8 cellular contexts compared by ENCODE assay signal in the genomic region with DNA sequence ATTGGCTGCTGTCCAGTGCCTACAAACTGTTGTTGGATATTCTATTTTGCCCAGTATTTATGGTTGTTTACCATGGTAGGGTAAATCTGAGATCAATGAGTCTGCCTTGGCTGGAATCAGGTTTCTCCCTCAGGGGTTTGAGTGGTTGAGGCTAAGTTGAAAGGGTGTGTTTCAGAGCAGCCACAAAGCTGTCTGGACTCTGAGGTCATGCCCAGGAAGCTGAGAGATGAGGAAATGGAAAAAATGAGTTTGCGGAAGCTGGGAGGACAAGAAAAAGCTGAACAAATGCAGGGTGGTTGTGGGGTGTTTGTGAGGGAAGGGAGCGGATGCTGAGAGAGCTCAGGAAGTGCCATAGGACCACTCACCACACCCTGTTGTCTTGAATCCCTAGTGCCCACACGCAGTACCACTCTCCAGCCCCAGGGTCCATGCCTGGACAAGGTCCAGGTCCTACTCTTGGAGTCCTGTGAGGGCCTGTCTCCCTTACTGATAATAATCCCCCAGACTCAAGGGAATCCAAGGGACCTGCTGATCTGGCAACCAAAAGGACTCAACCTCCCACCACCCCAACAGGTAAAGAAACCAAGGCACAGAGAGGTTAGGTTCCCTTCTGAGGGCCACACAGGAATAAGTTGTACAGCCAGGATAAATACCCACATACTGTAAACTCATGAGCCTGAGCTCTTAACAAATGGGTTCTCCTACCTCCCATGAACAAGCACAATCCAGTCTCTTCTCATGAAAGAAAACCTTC.
A peak's percentile ranks its signal among the peaks of the same experiment; 100 is the strongest.
DNase-seq lines count a peak whose midpoint lies in the region; ATAC-seq and TF ChIP-seq lines count a peak whose summit lies in the region.

No MANE protein-coding gene starts in this region.

- H3K27me3 ChIP-seq in left ventricle myocardium inferior (ENCODE audit: low read depth) (no peaks in the 10 kb centered on the region), spleen (replicated peaks in 1 of 7) (no peaks in the 10 kb centered on the region)

- peak overlapping the region; percentile 89 for H3K27ac Mint-ChIP-seq in activated T-helper 1 cell treated with anti-CD3 and anti-CD28 coated beads, Interleukin-12 subunit alpha, Interleukin-12 subunit beta, Interleukin-2, Interleukin-4 antibody, amounts not matched to agents 30 ng/mL and 10 ng/mL and 1 ng/mL, durations not matched to agents 14 hours and 24 hours and 36 hours

- peaks cover 5% of the 10 kb centered on the region for H3K27me3 Mint-ChIP-seq in activated T-helper 1 cell treated with anti-CD3 and anti-CD28 coated beads, Interleukin-12 subunit alpha, Interleukin-12 subunit beta, Interleukin-2, Interleukin-4 antibody, amounts not matched to agents 30 ng/mL and 10 ng/mL and 1 ng/mL, durations not matched to agents 14 hours and 24 hours and 36 hours (ENCODE audit: insufficient read depth)

- no peak for TF ChIP-seq POLR2A in spleen (IDR thresholded peaks at IDR 0.05)

- ATAC-seq in GM21529 (IDR thresholded peaks at IDR 0.05; ENCODE audit: unreplicated experiment) (peak; percentile 43), HG03460 (IDR thresholded peaks at IDR 0.05; ENCODE audit: unreplicated experiment) (no peak), GM21528 (IDR thresholded peaks at IDR 0.05; ENCODE audit: low FRiP score, unreplicated experiment) (no peak)

- H3K4me3 ChIP-seq in left ventricle myocardium inferior: no peak overlapping the region
- H3K4me3 ChIP-seq in spleen: peak overlapping the region in 1 of 8 donors; percentile 39

- H3K27ac ChIP-seq in left ventricle myocardium inferior (replicated peaks) (peak overlapping the region; percentile 30), spleen (peak overlapping the region in 7 of 8 donors; percentile 49 to 85 (median 78))

- H3K4me1 ChIP-seq in left ventricle myocardium inferior (peaks cover 11% of the 10 kb centered on the region), spleen (peaks cover 3 to 59% (median 41%) of the 10 kb centered on the region in 6 donors)

- 22 to 40% (median 28%) methylated on average over 3 of the region's 3 CpGs for WGBS in spleen, 5 donors

- H3K36me3 Mint-ChIP-seq in activated T-helper 1 cell treated with anti-CD3 and anti-CD28 coated beads, Interleukin-12 subunit alpha, Interleukin-12 subunit beta, Interleukin-2, Interleukin-4 antibody, amounts not matched to agents 30 ng/mL and 10 ng/mL and 1 ng/mL, durations not matched to agents 14 hours and 24 hours and 36 hours (ENCODE audit: low read depth): peaks cover 6% of the 10 kb centered on the region

- no peaks in the 10 kb centered on the region for H3K9me3 Mint-ChIP-seq in activated T-helper 1 cell treated with anti-CD3 and anti-CD28 coated beads, Interleukin-12 subunit alpha, Interleukin-12 subunit beta, Interleukin-2, Interleukin-4 antibody, amounts not matched to agents 30 ng/mL and 10 ng/mL and 1 ng/mL, durations not matched to agents 14 hours and 24 hours and 36 hours

- DNase-seq in GDM1 (lab: John Stamatoyannopoulos, UW) (peak; percentile 81), NCI-H1092 (lab: John Stamatoyannopoulos, UW) (peak; percentile 2), left ventricle myocardium inferior (no peak), spleen (no peak)
- peak; percentile 55 for DNase-seq in activated T-helper 1 cell treated with anti-CD3 and anti-CD28 coated beads, Interleukin-12 subunit alpha, Interleukin-12 subunit beta, Interleukin-2, Interleukin-4 antibody, amounts not matched to agents 30 ng/mL and 10 ng/mL and 1 ng/mL, durations not matched to agents 14 hours and 24 hours and 36 hours (ENCODE audit: low spot score)

- H3K9me3 ChIP-seq in left ventricle myocardium inferior (replicated peaks): no peaks in the 10 kb centered on the region
- H3K9me3 ChIP-seq in spleen: no peaks in the 10 kb centered on the region

- H3K36me3 ChIP-seq in left ventricle myocardium inferior: no peaks in the 10 kb centered on the region
- no peaks in the 10 kb centered on the region for H3K36me3 ChIP-seq in spleen

- intact Hi-C loops in activated T-helper 1 cell treated with anti-CD3 and anti-CD28 coated beads, Interleukin-12 subunit alpha, Interleukin-12 subunit beta, Interleukin-2, Interleukin-4 antibody, amounts not matched to agents 30 ng/mL and 10 ng/mL and 1 ng/mL, durations not matched to agents 14 hours and 24 hours and 36 hours (cut with micrococcal nuclease): loop anchor here (1.0 kb wide), 1 partner anchor 10 kb away; no protein-coding TSS in a partner anchor
- intact Hi-C loops in left ventricle myocardium inferior (cut with micrococcal nuclease): no loop called here
- intact Hi-C loops in spleen (cut with DNase I; ENCODE audit: low total_unique reads): no loop called here

- H3K4me1 Mint-ChIP-seq in activated T-helper 1 cell treated with anti-CD3 and anti-CD28 coated beads, Interleukin-12 subunit alpha, Interleukin-12 subunit beta, Interleukin-2, Interleukin-4 antibody, amounts not matched to agents 30 ng/mL and 10 ng/mL and 1 ng/mL, durations not matched to agents 14 hours and 24 hours and 36 hours (ENCODE audit: low read depth): peaks cover 52% of the 10 kb centered on the region

- H3K4me3 Mint-ChIP-seq in activated T-helper 1 cell treated with anti-CD3 and anti-CD28 coated beads, Interleukin-12 subunit alpha, Interleukin-12 subunit beta, Interleukin-2, Interleukin-4 antibody, amounts not matched to agents 30 ng/mL and 10 ng/mL and 1 ng/mL, durations not matched to agents 14 hours and 24 hours and 36 hours: peak overlapping the region; percentile 28

- no peak for TF ChIP-seq CTCF in left ventricle myocardium inferior (IDR thresholded peaks at IDR 0.05; ENCODE audit: borderline replicate concordance)
- peak in 1 of 11 experiments; percentile 14 for TF ChIP-seq CTCF in spleen (IDR thresholded peaks at IDR 0.05 in 8 of 11, conservative IDR thresholded peaks at IDR 0.05 in 3 of 11)

Comparison
In these comparisons a context has a peak if more than half of its experiments do, and no peak if none do; other contexts are left out.
1. DNase-seq: peak in GDM1 (single experiment), NCI-H1092 (single experiment) and activated T-helper 1 cell treated with anti-CD3 and anti-CD28 coated beads, Interleukin-12 subunit alpha, Interleukin-12 subunit beta, Interleukin-2, Interleukin-4 antibody, amounts not matched to agents 30 ng/mL and 10 ng/mL and 1 ng/mL, durations not matched to agents 14 hours and 24 hours and 36 hours (single experiment); none in left ventricle myocardium inferior (single experiment) and spleen (single experiment).